Comparison of ENCODE assay signal across 8 cellular contexts in the genomic region with DNA sequence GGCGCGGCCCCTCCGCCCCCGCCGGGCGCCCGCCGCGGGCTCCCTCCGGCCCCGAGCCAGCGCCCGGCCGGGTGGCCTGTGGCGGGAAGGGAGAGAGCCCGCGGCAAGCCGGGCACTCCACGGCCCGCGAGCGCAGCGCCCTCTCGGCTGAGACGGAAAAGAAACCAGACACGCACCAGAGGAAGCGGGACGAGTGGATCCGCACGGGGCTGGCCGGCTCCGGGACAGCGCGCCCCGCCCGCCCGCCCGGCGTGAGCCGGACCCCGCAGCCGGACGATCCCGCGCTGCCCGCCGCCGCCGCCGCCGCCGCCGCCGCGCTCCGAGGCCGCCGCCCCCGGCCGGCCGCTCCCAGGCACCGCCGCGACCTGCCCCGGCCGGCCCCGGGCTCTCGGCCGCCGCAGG. TPM values are rescaled to one million over a fixed set of nuclear protein-coding genes. Genes with fewer than 3 reads are reported as not detected.
A peak's percentile ranks its signal among the peaks of the same experiment; 100 is the strongest.
DNase-seq lines count a peak whose midpoint lies in the region; ATAC-seq, FAIRE-seq and TF ChIP-seq lines count a peak whose summit lies in the region.

No MANE protein-coding gene starts in this region.

- WGBS in GM23248 (ENCODE audit: low coverage in 1 of 2, low lambda C conversion rate in 2 of 2, missing lambda C conversion rate in 2 of 2), 2 experiments = 2% methylated on average over 13 to 21 of the region's 70 CpGs
- WGBS in stomach, 5 donors = 0 to 1% (median 0%) methylated on average over 11 to 61 of the region's 70 CpGs; no CpG with 5 or more reads in 2 of the 5 donors

- H3K9me3 ChIP-seq in GM23248 (ENCODE audit: low read depth) = no peaks in the 10 kb centered on the region
- no peaks in the 10 kb centered on the region for H3K9me3 ChIP-seq in Loucy (ENCODE audit: insufficient read depth, low read depth, low read length)
- no peaks in the 10 kb centered on the region for H3K9me3 ChIP-seq in stomach

- H4K20me1 ChIP-seq in GM23248 (ENCODE audit: insufficient read depth) = no peaks in the 10 kb centered on the region
- peaks cover 28% of the 10 kb centered on the region for H4K20me1 ChIP-seq in Loucy (ENCODE audit: insufficient read depth, low read length, poor library complexity, severe bottlenecking)

- H3K79me2 ChIP-seq in GM23248 (ENCODE audit: insufficient read depth) (peaks cover 42% of the 10 kb centered on the region), Loucy (ENCODE audit: insufficient read depth, low read length) (peaks cover 40% of the 10 kb centered on the region)

- H3K36me3 ChIP-seq in GM23248 (ENCODE audit: low read depth) = 0 out of 2 replicates have a peak, but pooled peaks cover 3% of the 10 kb centered on the region
- no peaks in the 10 kb centered on the region for H3K36me3 ChIP-seq in Loucy (ENCODE audit: insufficient read depth, low read length)
- H3K36me3 ChIP-seq in stomach = peaks cover 0 to 3% (median 0%) of the 10 kb centered on the region in 4 donors

- intact Hi-C loops in stomach (cut with DNase I; ENCODE audit: low total_unique reads) = loop anchor here (10.0 kb wide), 1 partner anchor 79 kb away; no protein-coding TSS in a partner anchor

- no peak overlapping the region for H2AFZ ChIP-seq in GM23248
- no peak overlapping the region for H2AFZ ChIP-seq in Loucy (ENCODE audit: low read length)

- TF ChIP-seq CTCF in GM12865 (IDR thresholded peaks at IDR 0.05; ENCODE audit: insufficient read depth, low read depth, low read length, missing control alignments) (no peak), Loucy (conservative IDR thresholded peaks at IDR 0.05; ENCODE audit: low read length) (no peak), stomach (IDR thresholded peaks at IDR 0.05) (no peak), D721Med (IDR thresholded peaks at IDR 0.05; ENCODE audit: insufficient read depth, missing control alignments) (no peak)

- no peak overlapping the region for H3K27ac Mint-ChIP-seq in activated naive CD8-positive, alpha-beta T cell treated with anti-CD3 and anti-CD28 coated beads, Interleukin-2, amount 10 ng/mL, durations not matched to agents 7 days and 5 days

- H3K27me3 ChIP-seq in GM23248 (replicated peaks; ENCODE audit: insufficient read depth) = no peaks in the 10 kb centered on the region
- H3K27me3 ChIP-seq in Loucy (ENCODE audit: insufficient read depth, low read length, poor library complexity, severe bottlenecking) = no peaks in the 10 kb centered on the region
- H3K27me3 ChIP-seq in stomach = no peaks in the 10 kb centered on the region

- peaks cover 27% of the 10 kb centered on the region for H3F3A ChIP-seq in GM23248 (ENCODE audit: insufficient read depth)
- H3F3A ChIP-seq in Loucy (ENCODE audit: low read depth) = no peaks in the 10 kb centered on the region

- no peaks in the 10 kb centered on the region for H3K27me3 Mint-ChIP-seq in activated naive CD8-positive, alpha-beta T cell treated with anti-CD3 and anti-CD28 coated beads, Interleukin-2, amount 10 ng/mL, durations not matched to agents 7 days and 5 days

- peaks cover 18% of the 10 kb centered on the region for H3K4me1 ChIP-seq in GM23248 (ENCODE audit: insufficient read depth)
- peaks cover 46% of the 10 kb centered on the region for H3K4me1 ChIP-seq in Loucy (ENCODE audit: insufficient read depth, low read length, poor library complexity, severe bottlenecking)
- peaks cover 0 to 49% (median 30%) of the 10 kb centered on the region in 4 donors for H3K4me1 ChIP-seq in stomach

- no peak for TF ChIP-seq EP300 in stomach (IDR thresholded peaks at IDR 0.05)

- FAIRE-seq in frontal cortex (lab: Jason Lieb, UNC) (no peak), D721Med (lab: Jason Lieb, UNC) (no peak)

- peaks cover 10% of the 10 kb centered on the region for H3K36me3 Mint-ChIP-seq in activated naive CD8-positive, alpha-beta T cell treated with anti-CD3 and anti-CD28 coated beads, Interleukin-2, amount 10 ng/mL, durations not matched to agents 7 days and 5 days

- H3K9me3 Mint-ChIP-seq in activated naive CD8-positive, alpha-beta T cell treated with anti-CD3 and anti-CD28 coated beads, Interleukin-2, amount 10 ng/mL, durations not matched to agents 7 days and 5 days = no peaks in the 10 kb centered on the region

- peak overlapping the region; percentile 53 for H3K4me3 Mint-ChIP-seq in activated naive CD8-positive, alpha-beta T cell treated with anti-CD3 and anti-CD28 coated beads, Interleukin-2, amount 10 ng/mL, durations not matched to agents 7 days and 5 days

- H3K9me2 ChIP-seq in GM23248 (ENCODE audit: insufficient read depth) = no peaks in the 10 kb centered on the region
- H3K9me2 ChIP-seq in Loucy (replicated peaks; ENCODE audit: low read depth, low read length) = no peaks in the 10 kb centered on the region

- H3K4me1 Mint-ChIP-seq in activated naive CD8-positive, alpha-beta T cell treated with anti-CD3 and anti-CD28 coated beads, Interleukin-2, amount 10 ng/mL, durations not matched to agents 7 days and 5 days = peaks cover 21% of the 10 kb centered on the region

- H3K27ac ChIP-seq in GM23248 = peak overlapping the region; percentile 94
- H3K27ac ChIP-seq in stomach = peak overlapping the region; percentile 96 to 100 (median 98)

- in situ Hi-C loops in GM23248 (cut with MboI) = no loop called here

- H3K9ac ChIP-seq in GM23248 (peak overlapping the region; percentile 95), Loucy (ENCODE audit: low read depth, low read length, poor library complexity, severe bottlenecking) (peak overlapping the region; percentile 90)

- peak; percentile 6 for ATAC-seq in activated naive CD8-positive, alpha-beta T cell treated with anti-CD3 and anti-CD28 coated beads, Interleukin-2, amount 10 ng/mL, durations not matched to agents 7 days and 5 days (ENCODE audit: low read depth)

- H3K4me3 ChIP-seq in GM12865 (ENCODE audit: low read depth, low read length) = peak overlapping the region; percentile 88
- peak overlapping the region; percentile 94 for H3K4me3 ChIP-seq in GM23248
- H3K4me3 ChIP-seq in Loucy (ENCODE audit: low read length, poor library complexity, severe bottlenecking) = peak overlapping the region; percentile 94
- peak overlapping the region; percentile 70 to 86 (median 72) for H3K4me3 ChIP-seq in stomach

- H3K4me2 ChIP-seq in GM23248 (ENCODE audit: unreplicated experiment) (no peak overlapping the region), Loucy (ENCODE audit: low read depth, low read length, poor library complexity, severe bottlenecking) (no peak overlapping the region)

- peak; percentile 56 for DNase-seq in GM12865 (ENCODE audit: low read depth)
- DNase-seq in GM23248 = peak; percentile 74
- peak; percentile 68 for DNase-seq in activated naive CD8-positive, alpha-beta T cell treated with anti-CD3 and anti-CD28 coated beads, Interleukin-2, amount 10 ng/mL, durations not matched to agents 7 days and 5 days
- DNase-seq in iris pigment epithelial cell (ENCODE audit: low read depth) = peak; percentile 56
- peak; percentile 41 for DNase-seq in stomach
- no peak for DNase-seq in frontal cortex (ENCODE audit: low spot score in 2 of 2)
- DNase-seq in D721Med (ENCODE audit: insufficient read length, low spot score) = no peak

- POLR2A ChIA-PET in activated naive CD8-positive, alpha-beta T cell treated with anti-CD3 and anti-CD28 coated beads, Interleukin-2, amount 10 ng/mL, durations not matched to agents 7 days and 5 days (lab: Charles Lee) = interaction anchor here (0.6 to 2.2 kb wide), 5 partner anchors 158 to 229 kb away, joined by 4 to 9 read pairs (median 4); partner anchors contain the start of gene PRTFDC1

- TF ChIP-seq POLR2A in stomach (IDR thresholded peaks at IDR 0.05) = no peak

RNA-seq across cellular contexts. Expression of gene ARHGAP21, which starts 0.3 kb away (rescaled TPM):
- 95.7 and 176 TPM in 2 replicates for total RNA-seq in GM23248 (2014; rRNA removed; shearing (Covaris generic))
- polyA plus RNA-seq in GM23248 (2016; fragmentation: Nextera tagmentation; extraction: Ambion mirVana) = 26.4 and 28.7 TPM in 2 replicates
- total RNA-seq in activated naive CD8-positive, alpha-beta T cell treated with anti-CD3 and anti-CD28 coated beads, Interleukin-2, amount 10 ng/mL, durations not matched to agents 7 days and 5 days = 10 to 100 TPM; 23.5 to 29.6 TPM
- total RNA-seq in stomach = 100 to 1,000 TPM in 1 of 5 donors, 10 to 100 TPM in 4; 24.9 to 166 (median 93.9) TPM
- 10 to 100 TPM; 12.7 to 37.7 (median 20.5) TPM for polyA plus RNA-seq in stomach
- total RNA-seq in frontal cortex = 228 TPM

Comparison
In these comparisons a context has a peak if more than half of its experiments do, and no peak if none do; other contexts are left out.
1. DNase-seq: peak in GM12865 (single experiment), GM23248 (single experiment), activated naive CD8-positive, alpha-beta T cell treated with anti-CD3 and anti-CD28 coated beads, Interleukin-2, amount 10 ng/mL, durations not matched to agents 7 days and 5 days (single experiment), iris pigment epithelial cell (single experiment) and stomach (single experiment); none in frontal cortex (0 of 2) and D721Med (single experiment).
2. Peak in every context shown above with its lines, with median percentiles within 50 percentile points of each other: H3K4me3 ChIP-seq.